In genomic region chr17:34974794-34975428, GRCh38 we compare ENCODE assay signal across 30 cellular contexts. TPM values are rescaled to one million over a fixed set of nuclear protein-coding genes. Genes with fewer than 3 reads are reported as not detected.
DNase-seq lines count a peak whose midpoint lies in the region; ATAC-seq and TF ChIP-seq lines count a peak whose summit lies in the region.
"Had no signal": no experiment of that assay in that cellular context is flagged by ENCODE, and none has a peak within 500 bp of the region (broad histone marks: within the 10 kb centered on the region; RNA-seq: fewer than 3 reads in every experiment).

No MANE protein-coding gene starts in this region.

- H3K27me3 Mint-ChIP-seq in activated CD4-positive, alpha-beta T cell treated with anti-CD3 and anti-CD28 coated beads, Interleukin-2, amount 10 ng/mL, durations not matched to agents 24 days and 14 days, result no peaks in the 10 kb centered on the region
- H3K27me3 Mint-ChIP-seq in activated T-helper 2 cell treated with anti-CD3 and anti-CD28 coated beads, Interferon-gamma antibody, Interleukin-2, Interleukin-4, amounts not matched to agents 10 μg/mL and 5 μg/mL and 100 μg/mL, durations not matched to agents 14 hours and 24 hours and 36 hours (ENCODE audit: low read depth), result no peaks in the 10 kb centered on the region
- H3K27me3 Mint-ChIP-seq in effector memory CD8-positive, alpha-beta T cell, result no peaks in the 10 kb centered on the region
- H3K27me3 Mint-ChIP-seq: CD4-positive, alpha-beta T cell; stimulated activated naive B cell treated with anti-CD40 and anti-IgM and Interleukin-4, amounts not matched to agents 10 μg/mL and 1 μg/mL and 100 μg/mL, for 72 hours had no signal

- TF ChIP-seq POLR2A in NB4 (IDR thresholded peaks at IDR 0.05; ENCODE audit: extremely low read depth, insufficient read length), result no peak

- intact Hi-C loops in activated CD4-positive, alpha-beta T cell treated with anti-CD3 and anti-CD28 coated beads, Interleukin-2, amount 10 ng/mL, durations not matched to agents 24 days and 14 days (cut with micrococcal nuclease), result no loop called here
- intact Hi-C loops in activated T-helper 2 cell treated with anti-CD3 and anti-CD28 coated beads, Interferon-gamma antibody, Interleukin-2, Interleukin-4, amounts not matched to agents 10 μg/mL and 5 μg/mL and 100 μg/mL, durations not matched to agents 14 hours and 24 hours and 36 hours (cut with micrococcal nuclease), result loop anchor here (2.0 kb wide), 1 partner anchor 72 kb away; no protein-coding TSS in a partner anchor

- ATAC-seq in effector memory CD8-positive, alpha-beta T cell (replicated peaks), result no peak
- ATAC-seq: left colon; mucosa of descending colon; SK-N-SH treated with all-trans-retinoic acid at 6 μM for 48 hours; stimulated activated naive B cell treated with anti-CD40 and anti-IgM and Interleukin-4, amounts not matched to agents 10 μg/mL and 1 μg/mL and 100 μg/mL, for 72 hours had no signal

- no peaks in the 10 kb centered on the region for H3K9me3 Mint-ChIP-seq in activated CD4-positive, alpha-beta T cell treated with anti-CD3 and anti-CD28 coated beads, Interleukin-2, amount 10 ng/mL, durations not matched to agents 24 days and 14 days
- H3K9me3 Mint-ChIP-seq in activated T-helper 2 cell treated with anti-CD3 and anti-CD28 coated beads, Interferon-gamma antibody, Interleukin-2, Interleukin-4, amounts not matched to agents 10 μg/mL and 5 μg/mL and 100 μg/mL, durations not matched to agents 14 hours and 24 hours and 36 hours, result no peaks in the 10 kb centered on the region
- H3K9me3 Mint-ChIP-seq in effector memory CD8-positive, alpha-beta T cell, result no peaks in the 10 kb centered on the region
- H3K9me3 Mint-ChIP-seq: CD4-positive, alpha-beta T cell; immature natural killer cell; nephron; stimulated activated naive B cell treated with anti-CD40 and anti-IgM and Interleukin-4, amounts not matched to agents 10 μg/mL and 1 μg/mL and 100 μg/mL, for 72 hours; T-helper 1 cell treated with Interleukin-12 subunit alpha and Interleukin-12 subunit beta and Interleukin-4 antibody, amounts not matched to agents 30 μg/mL and 1 μg/mL, for 36 hours had no signal

- H3K4me3 Mint-ChIP-seq in activated CD4-positive, alpha-beta T cell treated with anti-CD3 and anti-CD28 coated beads, Interleukin-2, amount 10 ng/mL, durations not matched to agents 24 days and 14 days, result no peak overlapping the region
- peak overlapping the region; percentile 20 for H3K4me3 Mint-ChIP-seq in activated T-helper 2 cell treated with anti-CD3 and anti-CD28 coated beads, Interferon-gamma antibody, Interleukin-2, Interleukin-4, amounts not matched to agents 10 μg/mL and 5 μg/mL and 100 μg/mL, durations not matched to agents 14 hours and 24 hours and 36 hours (ENCODE audit: low read depth)
- H3K4me3 Mint-ChIP-seq in effector memory CD8-positive, alpha-beta T cell, result no peak overlapping the region
- H3K4me3 Mint-ChIP-seq: CD4-positive, alpha-beta T cell; immature natural killer cell; nephron; stimulated activated naive B cell treated with anti-CD40 and anti-IgM and Interleukin-4, amounts not matched to agents 10 μg/mL and 1 μg/mL and 100 μg/mL, for 72 hours; T-helper 1 cell treated with Interleukin-12 subunit alpha and Interleukin-12 subunit beta and Interleukin-4 antibody, amounts not matched to agents 30 μg/mL and 1 μg/mL, for 36 hours had no signal

- DNase-seq in activated CD4-positive, alpha-beta T cell treated with anti-CD3 and anti-CD28 coated beads, Interleukin-2, amount 10 ng/mL, durations not matched to agents 24 days and 14 days, result no peak
- no peak for DNase-seq in activated CD4-positive, alpha-beta T cell treated with anti-CD3 and anti-CD28 coated beads for 48 hours
- DNase-seq in NB4 (ENCODE audit: low read depth), result peak; percentile 61
- peak; percentile 28 for DNase-seq in activated T-helper 2 cell treated with anti-CD3 and anti-CD28 coated beads, Interferon-gamma antibody, Interleukin-2, Interleukin-4, amounts not matched to agents 10 μg/mL and 5 μg/mL and 100 μg/mL, durations not matched to agents 14 hours and 24 hours and 36 hours (ENCODE audit: low spot score)
- DNase-seq in renal cortical epithelial cell (ENCODE audit: low read depth), result peak; percentile 21
- no peak for DNase-seq in NCI-H2171 treated with DMSO at 0.1 percent for 48 hours (lab: John Stamatoyannopoulos, UW)
- no peak for DNase-seq in MV-4-11 (lab: John Stamatoyannopoulos, UW)
- no peak for DNase-seq in effector memory CD8-positive, alpha-beta T cell
- DNase-seq: activated effector memory CD4-positive, alpha-beta T cell treated with Interleukin-2 at 50 U/mL for 16 hours; AML-193; CD4-positive, alpha-beta T cell; colonic mucosa; DND-41; effector CD8-positive, alpha-beta T cell; GM23248; immature natural killer cell; left colon; mucosa of descending colon; NCI-H1092; NCI-H187; NCI-H2171; NCI-H524; NK-92 treated with Interleukin-12 subunit alpha and Interleukin-12 subunit beta, amount 100 ng/mL, for 24 hours; Right ventricle myocardium superior; stimulated activated CD4-positive, alpha-beta T cell treated with anti-CD3 and anti-CD28 coated beads, Interleukin-15, amount 100 ng/mL, for 24 hours; stimulated activated naive B cell treated with anti-CD40 and anti-IgM and Interleukin-4, amounts not matched to agents 10 μg/mL and 1 μg/mL and 100 μg/mL, for 72 hours had no signal

- peaks cover 18% of the 10 kb centered on the region for H3K4me1 Mint-ChIP-seq in activated CD4-positive, alpha-beta T cell treated with anti-CD3 and anti-CD28 coated beads, Interleukin-2, amount 10 ng/mL, durations not matched to agents 24 days and 14 days
- peaks cover 38% of the 10 kb centered on the region for H3K4me1 Mint-ChIP-seq in activated T-helper 2 cell treated with anti-CD3 and anti-CD28 coated beads, Interferon-gamma antibody, Interleukin-2, Interleukin-4, amounts not matched to agents 10 μg/mL and 5 μg/mL and 100 μg/mL, durations not matched to agents 14 hours and 24 hours and 36 hours (ENCODE audit: low read depth)
- peaks cover 4 to 8% of the 10 kb centered on the region in 2 donors for H3K4me1 Mint-ChIP-seq in effector memory CD8-positive, alpha-beta T cell (ENCODE audit: low read depth in 2 of 2)

- TF ChIP-seq CTCF in NB4 (IDR thresholded peaks at IDR 0.05; ENCODE audit: low read depth, low read length), result no peak

- no peaks in the 10 kb centered on the region for H3K36me3 Mint-ChIP-seq in activated CD4-positive, alpha-beta T cell treated with anti-CD3 and anti-CD28 coated beads, Interleukin-2, amount 10 ng/mL, durations not matched to agents 24 days and 14 days (ENCODE audit: low read depth)
- H3K36me3 Mint-ChIP-seq in activated T-helper 2 cell treated with anti-CD3 and anti-CD28 coated beads, Interferon-gamma antibody, Interleukin-2, Interleukin-4, amounts not matched to agents 10 μg/mL and 5 μg/mL and 100 μg/mL, durations not matched to agents 14 hours and 24 hours and 36 hours (ENCODE audit: low read depth), result no peaks in the 10 kb centered on the region
- H3K36me3 Mint-ChIP-seq in effector memory CD8-positive, alpha-beta T cell (ENCODE audit: insufficient read depth), result no peaks in the 10 kb centered on the region

- H3K27ac Mint-ChIP-seq in activated CD4-positive, alpha-beta T cell treated with anti-CD3 and anti-CD28 coated beads, Interleukin-2, amount 10 ng/mL, durations not matched to agents 24 days and 14 days, result peak overlapping the region; percentile 52
- H3K27ac Mint-ChIP-seq in activated T-helper 2 cell treated with anti-CD3 and anti-CD28 coated beads, Interferon-gamma antibody, Interleukin-2, Interleukin-4, amounts not matched to agents 10 μg/mL and 5 μg/mL and 100 μg/mL, durations not matched to agents 14 hours and 24 hours and 36 hours, result peak overlapping the region; percentile 82
- H3K27ac Mint-ChIP-seq in effector memory CD8-positive, alpha-beta T cell, result no peak overlapping the region
- H3K27ac Mint-ChIP-seq: CD4-positive, alpha-beta T cell; immature natural killer cell; nephron; stimulated activated naive B cell treated with anti-CD40 and anti-IgM and Interleukin-4, amounts not matched to agents 10 μg/mL and 1 μg/mL and 100 μg/mL, for 72 hours; T-helper 1 cell treated with Interleukin-12 subunit alpha and Interleukin-12 subunit beta and Interleukin-4 antibody, amounts not matched to agents 30 μg/mL and 1 μg/mL, for 36 hours had no signal

- H3K4me3 ChIP-seq in NB4 (ENCODE audit: low read depth, low read length), result no peak overlapping the region
- H3K4me3 ChIP-seq: colonic mucosa, GM23248, mucosa of descending colon, suprapubic skin had no signal

RNA-seq across cellular contexts. Expression of gene LIG3, which starts 5.4 kb away (rescaled TPM):
- 67.2 and 67.3 TPM in 2 replicates for total RNA-seq in activated CD4-positive, alpha-beta T cell treated with anti-CD3 and anti-CD28 coated beads, Interleukin-2, amount 10 ng/mL, durations not matched to agents 24 days and 14 days
- total RNA-seq in activated T-helper 2 cell treated with anti-CD3 and anti-CD28 coated beads, Interferon-gamma antibody, Interleukin-2, Interleukin-4, amounts not matched to agents 10 μg/mL and 5 μg/mL and 100 μg/mL, durations not matched to agents 14 hours and 24 hours and 36 hours, result 56.3 and 65.7 TPM in 2 replicates
- total RNA-seq in renal cortical epithelial cell, result 24.3 and 40.8 TPM in 2 replicates

RNA-seq across cellular contexts. Expression of gene ZNF830, which starts 13.6 kb away (rescaled TPM):
- total RNA-seq in activated CD4-positive, alpha-beta T cell treated with anti-CD3 and anti-CD28 coated beads, Interleukin-2, amount 10 ng/mL, durations not matched to agents 24 days and 14 days, result 24.7 and 28.4 TPM in 2 replicates
- total RNA-seq in activated T-helper 2 cell treated with anti-CD3 and anti-CD28 coated beads, Interferon-gamma antibody, Interleukin-2, Interleukin-4, amounts not matched to agents 10 μg/mL and 5 μg/mL and 100 μg/mL, durations not matched to agents 14 hours and 24 hours and 36 hours, result 23.8 and 24.9 TPM in 2 replicates
- total RNA-seq in renal cortical epithelial cell, result 9.6 and 16.6 TPM in 2 replicates

RNA-seq across cellular contexts. Expression of gene CCT6B, which starts 13.7 kb away (rescaled TPM):
- 0.40 and 1.3 TPM in 2 replicates for total RNA-seq in activated CD4-positive, alpha-beta T cell treated with anti-CD3 and anti-CD28 coated beads, Interleukin-2, amount 10 ng/mL, durations not matched to agents 24 days and 14 days
- total RNA-seq in activated T-helper 2 cell treated with anti-CD3 and anti-CD28 coated beads, Interferon-gamma antibody, Interleukin-2, Interleukin-4, amounts not matched to agents 10 μg/mL and 5 μg/mL and 100 μg/mL, durations not matched to agents 14 hours and 24 hours and 36 hours, result 1.4 and 1.5 TPM in 2 replicates
- total RNA-seq in renal cortical epithelial cell, result 0.85 and 1.4 TPM in 2 replicates

Comparison
In these comparisons a context has a peak if more than half of its experiments do, and no peak if none do; other contexts are left out.
1. DNase-seq: peak in NB4 (single experiment), activated T-helper 2 cell treated with anti-CD3 and anti-CD28 coated beads, Interferon-gamma antibody, Interleukin-2, Interleukin-4, amounts not matched to agents 10 μg/mL and 5 μg/mL and 100 μg/mL, durations not matched to agents 14 hours and 24 hours and 36 hours (single experiment) and renal cortical epithelial cell (single experiment); none in activated CD4-positive, alpha-beta T cell treated with anti-CD3 and anti-CD28 coated beads, Interleukin-2, amount 10 ng/mL, durations not matched to agents 24 days and 14 days (single experiment), activated CD4-positive, alpha-beta T cell treated with anti-CD3 and anti-CD28 coated beads for 48 hours (single experiment), NCI-H2171 treated with DMSO at 0.1 percent for 48 hours (single experiment), MV-4-11 (single experiment) and effector memory CD8-positive, alpha-beta T cell (0 of 3).
2. H3K27ac Mint-ChIP-seq: peak in activated CD4-positive, alpha-beta T cell treated with anti-CD3 and anti-CD28 coated beads, Interleukin-2, amount 10 ng/mL, durations not matched to agents 24 days and 14 days (single experiment) and activated T-helper 2 cell treated with anti-CD3 and anti-CD28 coated beads, Interferon-gamma antibody, Interleukin-2, Interleukin-4, amounts not matched to agents 10 μg/mL and 5 μg/mL and 100 μg/mL, durations not matched to agents 14 hours and 24 hours and 36 hours (single experiment); none in effector memory CD8-positive, alpha-beta T cell (0 of 2).